8 cellular contexts compared by ENCODE assay signal in genomic region chr21:26844258-26845065, GRCh38. TPM values are rescaled to one million over a fixed set of nuclear protein-coding genes. Genes with fewer than 3 reads are reported as not detected.
DNase-seq lines count a peak whose midpoint lies in the region; ATAC-seq and TF ChIP-seq lines count a peak whose summit lies in the region.

No MANE protein-coding gene starts in this region.

- no peaks in the 10 kb centered on the region for H3K9me2 ChIP-seq in SK-N-SH

- WGBS in SK-N-SH (ENCODE audit: low lambda C conversion rate): 0% methylated on average over 20 of the region's 96 CpGs
- WGBS in mesodermal cell (ENCODE audit: insufficient coverage in 2 of 2), 2 experiments: 0% methylated on average over 85 of the region's 96 CpGs
- WGBS in thyroid gland, 2 donors: 2 to 20% methylated on average over 1 to 14 of the region's 96 CpGs

- no peak for DNase-seq in T-helper 1 cell
- peak; percentile 73 for DNase-seq in SK-N-SH
- peak; percentile 52 for DNase-seq in epithelial cell of esophagus (ENCODE audit: low read depth)
- DNase-seq in thyroid gland: peak; percentile 55 to 67
- DNase-seq in amniotic stem cell (lab: John Stamatoyannopoulos, UW): no peak

- CTCF ChIA-PET in SK-N-SH (lab: Yijun Ruan, JAX): interaction anchor here (0.7 to 7.1 kb wide), 28 partner anchors 9 to 1900 kb away, joined by 3 to 92 read pairs (median 3); partner anchors contain the start of genes APP, ATP5PF and GABPA

- H3K4me3 ChIP-seq in SK-N-SH (ENCODE audit: low read depth in 2 of 2, low read length in 1 of 2) (peak overlapping the region; percentile 89 to 91), epithelial cell of esophagus (ENCODE audit: low read length) (peak overlapping the region; percentile 62), mesodermal cell (ENCODE audit: extremely low read depth, insufficient read depth, low read length, poor library complexity, severe bottlenecking) (peak overlapping the region; percentile 85), thyroid gland (replicated peaks in 1 of 3) (peak overlapping the region; percentile 55 to 77 (median 65))

- H3K4me1 Mint-ChIP-seq in T-helper 1 cell treated with Interleukin-12 subunit alpha and Interleukin-12 subunit beta and Interleukin-4 antibody, amounts not matched to agents 30 μg/mL and 1 μg/mL, for 36 hours (ENCODE audit: low read depth): peaks cover 32% of the 10 kb centered on the region

- peaks cover 26 to 32% of the 10 kb centered on the region in 2 experiments for H3K36me3 ChIP-seq in SK-N-SH (replicated peaks in 1 of 2; ENCODE audit: control insufficient read depth in 1 of 2, insufficient read depth in 2 of 2, low read length in 1 of 2)
- H3K36me3 ChIP-seq in mesodermal cell (ENCODE audit: control insufficient read depth, insufficient read depth, low read length): peaks cover 30% of the 10 kb centered on the region
- peaks cover 14 to 19% of the 10 kb centered on the region in 2 donors for H3K36me3 ChIP-seq in thyroid gland

- peaks cover 55% of the 10 kb centered on the region for H4K20me1 ChIP-seq in SK-N-SH (ENCODE audit: insufficient read depth)

- H3K9me3 ChIP-seq in SK-N-SH (no peaks in the 10 kb centered on the region), mesodermal cell (ENCODE audit: control insufficient read depth, low read length) (no peaks in the 10 kb centered on the region), thyroid gland (no peaks in the 10 kb centered on the region)

- TF ChIP-seq CTCF in SK-N-SH (IDR thresholded peaks at IDR 0.05) (peak; percentile 20), epithelial cell of esophagus (IDR thresholded peaks at IDR 0.05; ENCODE audit: insufficient read depth, low read depth, low read length, missing control alignments) (no peak), thyroid gland (IDR thresholded peaks at IDR 0.05) (peak in 1 of 6 experiments; percentile 14)

- H3K27ac ChIP-seq in SK-N-SH (ENCODE audit: low read depth in 2 of 2, low read length in 1 of 2): peak overlapping the region; percentile 78 to 85
- H3K27ac ChIP-seq in mesodermal cell (ENCODE audit: low read depth, low read length, severe bottlenecking): peak overlapping the region; percentile 97
- H3K27ac ChIP-seq in thyroid gland: peak overlapping the region; percentile 72 to 97 (median 90)

- no peak for TF ChIP-seq EP300 in SK-N-SH (IDR thresholded peaks at IDR 0.05; ENCODE audit: borderline replicate concordance in 1 of 2, low read depth in 1 of 2, low read length in 1 of 2)

- peaks cover 38% of the 10 kb centered on the region for H3F3A ChIP-seq in SK-N-SH (replicated peaks; ENCODE audit: insufficient read depth)

- H3K27me3 ChIP-seq in SK-N-SH (ENCODE audit: insufficient read depth) (no peaks in the 10 kb centered on the region), thyroid gland (no peaks in the 10 kb centered on the region)

- peak overlapping the region; percentile 83 for H3K4me2 ChIP-seq in SK-N-SH

- peak in 1 of 2 donors; percentile 7 for TF ChIP-seq POLR2A in thyroid gland (IDR thresholded peaks at IDR 0.05)

- ATAC-seq in GM18907 (IDR thresholded peaks at IDR 0.05; ENCODE audit: unreplicated experiment): no peak

- POLR2A ChIA-PET in SK-N-SH (lab: Yijun Ruan, JAX): interaction anchor here (0.7 to 2.2 kb wide), 8 partner anchors 11 to 1900 kb away, joined by 3 to 10 read pairs (median 4); partner anchors contain the start of genes ADAMTS5, ATP5PF and GABPA

- H3K4me1 ChIP-seq in SK-N-SH (ENCODE audit: control insufficient read depth in 1 of 2, insufficient read depth in 2 of 2, low read depth in 1 of 2, low read length in 1 of 2): peaks cover 24 to 29% of the 10 kb centered on the region in 2 experiments; a peak in 3 of 4 replicates
- H3K4me1 ChIP-seq in mesodermal cell (ENCODE audit: control insufficient read depth, insufficient read depth, low read length, poor library complexity, severe bottlenecking): peaks cover 12% of the 10 kb centered on the region
- peaks cover 8% of the 10 kb centered on the region in 2 donors for H3K4me1 ChIP-seq in thyroid gland

- intact Hi-C loops in thyroid gland (cut with DNase I): no loop called here

- peak overlapping the region; percentile 86 for H3K4me3 Mint-ChIP-seq in T-helper 1 cell treated with Interleukin-12 subunit alpha and Interleukin-12 subunit beta and Interleukin-4 antibody, amounts not matched to agents 30 μg/mL and 1 μg/mL, for 36 hours

- peaks cover 46% of the 10 kb centered on the region for H3K79me2 ChIP-seq in SK-N-SH (ENCODE audit: insufficient read depth)

- TF ChIP-seq RAD21 in SK-N-SH (IDR thresholded peaks at IDR 0.05; ENCODE audit: low read length): no peak

- peaks cover 19% of the 10 kb centered on the region for H3K36me3 Mint-ChIP-seq in T-helper 1 cell treated with Interleukin-12 subunit alpha and Interleukin-12 subunit beta and Interleukin-4 antibody, amounts not matched to agents 30 μg/mL and 1 μg/mL, for 36 hours (ENCODE audit: low read depth)

- peaks cover 59% of the 10 kb centered on the region for H3K27me3 Mint-ChIP-seq in T-helper 1 cell treated with Interleukin-12 subunit alpha and Interleukin-12 subunit beta and Interleukin-4 antibody, amounts not matched to agents 30 μg/mL and 1 μg/mL, for 36 hours (ENCODE audit: low read depth)

- peak overlapping the region; percentile 90 for H3K9ac ChIP-seq in SK-N-SH

- H2AFZ ChIP-seq in SK-N-SH (ENCODE audit: low read depth): peak overlapping the region; percentile 74; the same call in 1 of the 2 replicates

- H3K9me3 Mint-ChIP-seq in T-helper 1 cell treated with Interleukin-12 subunit alpha and Interleukin-12 subunit beta and Interleukin-4 antibody, amounts not matched to agents 30 μg/mL and 1 μg/mL, for 36 hours: no peaks in the 10 kb centered on the region

- H3K27ac Mint-ChIP-seq in T-helper 1 cell treated with Interleukin-12 subunit alpha and Interleukin-12 subunit beta and Interleukin-4 antibody, amounts not matched to agents 30 μg/mL and 1 μg/mL, for 36 hours: peak overlapping the region; percentile 83

TF ChIP-seq in SK-N-SH, 30 proteins besides CTCF, POLR2A, EP300 and RAD21:
- no peak for TF ChIP-seq CHD2 (IDR thresholded peaks at IDR 0.05; ENCODE audit: low read length, partially characterized antibody)
- peak; percentile 75; the same call in 1 of the 2 replicates for TF ChIP-seq MAX (IDR thresholded peaks at IDR 0.05; ENCODE audit: low read depth)
- TF ChIP-seq MXI1 (IDR thresholded peaks at IDR 0.05; ENCODE audit: low read depth, low read length): peak; percentile 36; the same call in 1 of the 2 replicates

RNA-seq across cellular contexts. Expression of gene ADAMTS1, which starts 0.7 kb away (rescaled TPM):
- 118 and 137 TPM in 2 replicates for polyA plus RNA-seq in SK-N-SH (2012; rRNA removed)
- polyA plus RNA-seq in SK-N-SH (2012; cell fraction: cytosol; rRNA removed): 69.8 and 75.6 TPM in 2 replicates
- 389 and 512 TPM in 2 replicates for polyA plus RNA-seq in SK-N-SH (2012; cell fraction: nucleus; rRNA removed)
- 57.1 TPM for polyA plus RNA-seq in mesodermal cell (2013, experiment 1 of 2)
- polyA plus RNA-seq in mesodermal cell (2013, experiment 2 of 2): 52.6 TPM
- total RNA-seq in thyroid gland: 10 to 100 TPM; 43.4 to 86.5 (median 56.3) TPM

Comparison
In these comparisons a context has a peak if more than half of its experiments do, and no peak if none do; other contexts are left out.
1. DNase-seq: peak in SK-N-SH (single experiment), epithelial cell of esophagus (single experiment) and thyroid gland (2 of 2); none in T-helper 1 cell (0 of 5) and amniotic stem cell (single experiment).
2. Peak in every context shown above with its lines, with median percentiles within 50 percentile points of each other: H3K27ac ChIP-seq and H3K4me3 ChIP-seq.